ENCODE assay signal across 15 cellular contexts in the genomic region with DNA sequence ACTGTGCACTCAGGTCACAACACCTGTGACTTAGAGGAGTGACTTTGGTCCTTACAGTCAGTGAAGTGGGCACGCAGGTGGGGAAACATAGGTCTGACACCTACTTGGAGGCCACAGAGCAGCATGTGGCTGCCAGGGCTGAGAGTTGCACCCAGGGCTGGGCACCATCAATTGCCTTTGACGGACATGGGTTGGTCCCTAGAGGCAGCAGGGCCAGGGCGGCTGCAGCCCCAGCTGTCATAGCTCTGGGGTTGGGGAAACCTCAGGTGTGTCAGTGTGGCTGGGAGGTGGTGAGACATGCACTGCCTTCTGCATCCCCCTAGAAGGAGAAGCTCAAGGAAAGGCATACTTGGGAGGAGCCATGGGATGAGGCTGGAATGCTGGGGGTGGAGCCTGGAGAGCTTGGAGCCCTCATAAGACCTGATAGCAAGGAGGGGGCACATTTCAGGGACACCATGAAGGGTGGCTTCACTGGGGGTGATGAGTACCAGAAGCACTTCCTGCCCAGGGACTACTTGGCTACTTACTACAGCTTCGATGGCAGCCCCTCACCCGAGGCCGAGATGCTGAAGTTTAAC. TPM values are rescaled to one million over a fixed set of nuclear protein-coding genes. Genes with fewer than 3 reads are reported as not detected.
DNase-seq lines count a peak whose midpoint lies in the region; ATAC-seq and TF ChIP-seq lines count a peak whose summit lies in the region.
"Had no signal": no experiment of that assay in that cellular context is flagged by ENCODE, and none has a peak within 500 bp of the region (broad histone marks: within the 10 kb centered on the region; RNA-seq: fewer than 3 reads in every experiment).

A gene (plus strand): TSS at position 440 of the 578 bp plus-strand sequence. CDS start 16 bp downstream, at position 456.

- H3F3A ChIP-seq in SK-N-SH (replicated peaks; ENCODE audit: insufficient read depth) = no peaks in the 10 kb centered on the region

- no peak for TF ChIP-seq POLR2A in Peyer's patch (IDR thresholded peaks at IDR 0.05)

- no peak for TF ChIP-seq CTCF in Peyer's patch (IDR thresholded peaks at IDR 0.05)
- no peak for TF ChIP-seq CTCF in SK-N-SH (IDR thresholded peaks at IDR 0.05)

- H3K9ac ChIP-seq in stomach smooth muscle (ENCODE audit: low read length in 2 of 2) = peak within 1 kb of the TSS in 1 of 2 donors; percentile 91
- H3K9ac ChIP-seq in SK-N-SH = no peak within 1 kb of the TSS
- H3K9ac ChIP-seq: BLaER1 had no signal

- H3K4me1 Mint-ChIP-seq in immature natural killer cell = no peaks in the 10 kb centered on the region
- H3K4me1 Mint-ChIP-seq: GM23338; stimulated activated effector memory CD8-positive, alpha-beta T cell treated with anti-CD3 and anti-CD28 coated beads, Interleukin-12 subunit alpha, Interleukin-12 subunit beta, amount 100 ng/mL, for 72 hours had no signal

- no peak for TF ChIP-seq RAD21 in SK-N-SH (IDR thresholded peaks at IDR 0.05; ENCODE audit: low read length)

- H3K27ac ChIP-seq in Peyer's patch (peak within 1 kb of the TSS; percentile 55 to 83 (median 66)), mesodermal cell (ENCODE audit: low read depth, low read length, severe bottlenecking) (peak within 1 kb of the TSS; percentile 81), stomach smooth muscle (ENCODE audit: low read length) (peak within 1 kb of the TSS; percentile 92), SK-N-SH (ENCODE audit: low read depth in 2 of 2, low read length in 1 of 2) (no peak within 1 kb of the TSS; a peak in 1 of 4 replicates)
- H3K27ac ChIP-seq: BLaER1, cardiac muscle cell had no signal

- H2AFZ ChIP-seq in SK-N-SH (ENCODE audit: low read depth) = no peak within 1 kb of the TSS
- H2AFZ ChIP-seq: GM23338 had no signal

- H3K4me1 ChIP-seq in Peyer's patch = peaks cover 0 to 36% (median 0%) of the 10 kb centered on the region in 4 donors
- peaks cover 14% of the 10 kb centered on the region for H3K4me1 ChIP-seq in mesodermal cell (ENCODE audit: control insufficient read depth, insufficient read depth, low read length, poor library complexity, severe bottlenecking)
- H3K4me1 ChIP-seq in stomach smooth muscle (ENCODE audit: control insufficient read depth, insufficient read depth, low read length) = peaks cover 62% of the 10 kb centered on the region
- H3K4me1 ChIP-seq in SK-N-SH (ENCODE audit: control insufficient read depth in 1 of 2, insufficient read depth in 2 of 2, low read depth in 1 of 2, low read length in 1 of 2) = peaks cover 0 to 20% of the 10 kb centered on the region in 2 experiments; a peak in 2 of 4 replicates
- H3K4me1 ChIP-seq: BLaER1 had no signal

- DNase-seq in Peyer's patch = no peak
- peak; percentile 23 for DNase-seq in fibroblast of gingiva (ENCODE audit: low read depth)
- DNase-seq in immature natural killer cell = no peak
- DNase-seq in SK-N-SH = no peak
- no peak for DNase-seq in activated CD4-positive, alpha-beta T cell treated with anti-CD3 and anti-CD28 coated beads, Interleukin-2, amount 50 U/mL, for 4 hours
- DNase-seq: activated T-cell treated with anti-CD3 and anti-CD28 coated beads, Interleukin-2, amount 50 U/mL, for 72 hours; KG1; mesendoderm had no signal

- H3K36me3 ChIP-seq in Peyer's patch (no peaks in the 10 kb centered on the region), mesodermal cell (ENCODE audit: control insufficient read depth, insufficient read depth, low read length) (no peaks in the 10 kb centered on the region), stomach smooth muscle (ENCODE audit: control insufficient read depth in 2 of 2, insufficient read depth in 2 of 2, low read length in 2 of 2) (peaks cover 0 to 9% of the 10 kb centered on the region in 2 donors), SK-N-SH (replicated peaks in 1 of 2; ENCODE audit: control insufficient read depth in 1 of 2, insufficient read depth in 2 of 2, low read length in 1 of 2) (no peaks in the 10 kb centered on the region)
- H3K36me3 ChIP-seq: BLaER1, cardiac muscle cell had no signal

- H3K9me2 ChIP-seq in SK-N-SH = no peaks in the 10 kb centered on the region

- no peak for TF ChIP-seq EP300 in SK-N-SH (IDR thresholded peaks at IDR 0.05; ENCODE audit: borderline replicate concordance in 1 of 2, low read depth in 1 of 2, low read length in 1 of 2)

- CTCF ChIA-PET in SK-N-SH (lab: Yijun Ruan, JAX) = interaction anchor here (1.7 to 6.1 kb wide), 3 partner anchors 12 to 371 kb away, joined by 5 to 64 read pairs (median 10); a partner anchor contains a TSS

- H3K9me3 ChIP-seq in Peyer's patch = no peaks in the 10 kb centered on the region
- peaks cover 7% of the 10 kb centered on the region for H3K9me3 ChIP-seq in mesodermal cell (ENCODE audit: control insufficient read depth, low read length)
- H3K9me3 ChIP-seq in stomach smooth muscle (ENCODE audit: control insufficient read depth in 2 of 2, low read length in 2 of 2) = no peaks in the 10 kb centered on the region
- no peaks in the 10 kb centered on the region for H3K9me3 ChIP-seq in SK-N-SH

- H3K27me3 Mint-ChIP-seq in immature natural killer cell (ENCODE audit: low read depth in 3 of 3) = peaks cover 2 to 6% (median 3%) of the 10 kb centered on the region in 3 donors

- no peaks in the 10 kb centered on the region for H3K9me3 Mint-ChIP-seq in immature natural killer cell
- H3K9me3 Mint-ChIP-seq: GM23338; stimulated activated effector memory CD8-positive, alpha-beta T cell treated with anti-CD3 and anti-CD28 coated beads, Interleukin-12 subunit alpha, Interleukin-12 subunit beta, amount 100 ng/mL, for 72 hours had no signal

- H3K4me2 ChIP-seq in SK-N-SH = no peak within 1 kb of the TSS
- H3K4me2 ChIP-seq: BLaER1, GM23338 had no signal

- no peak within 1 kb of the TSS for H3K27ac Mint-ChIP-seq in immature natural killer cell
- H3K27ac Mint-ChIP-seq: activated T-cell treated with anti-CD3 and anti-CD28 coated beads, Interleukin-2, amount 50 U/mL, for 72 hours; GM23338; stimulated activated effector memory CD8-positive, alpha-beta T cell treated with anti-CD3 and anti-CD28 coated beads, Interleukin-12 subunit alpha, Interleukin-12 subunit beta, amount 100 ng/mL, for 72 hours had no signal

- no peaks in the 10 kb centered on the region for H3K27me3 ChIP-seq in Peyer's patch
- no peaks in the 10 kb centered on the region for H3K27me3 ChIP-seq in stomach smooth muscle (ENCODE audit: control insufficient read depth in 1 of 2, insufficient read depth in 2 of 2, low read length in 2 of 2)
- peaks cover 26% of the 10 kb centered on the region for H3K27me3 ChIP-seq in SK-N-SH (ENCODE audit: insufficient read depth)
- H3K27me3 ChIP-seq: BLaER1, cardiac muscle cell had no signal

- ATAC-seq in GM21619 (IDR thresholded peaks at IDR 0.05; ENCODE audit: unreplicated experiment) = no peak
- ATAC-seq: activated T-cell treated with anti-CD3 and anti-CD28 coated beads, Interleukin-2, amount 50 U/mL, for 72 hours; GM23338; stimulated activated effector memory CD8-positive, alpha-beta T cell treated with anti-CD3 and anti-CD28 coated beads, Interleukin-12 subunit alpha, Interleukin-12 subunit beta, amount 100 ng/mL, for 72 hours had no signal

- POLR2A ChIA-PET in SK-N-SH (lab: Yijun Ruan, JAX) = no interaction called here

- H3K4me3 ChIP-seq in Peyer's patch (peak within 1 kb of the TSS in 3 of 4 donors; percentile 7 to 34 (median 19)), mesodermal cell (ENCODE audit: extremely low read depth, insufficient read depth, low read length, poor library complexity, severe bottlenecking) (no peak within 1 kb of the TSS), stomach smooth muscle (ENCODE audit: low read length in 2 of 2) (peak within 1 kb of the TSS in 1 of 2 donors; percentile 88), SK-N-SH (ENCODE audit: low read depth in 2 of 2, low read length in 1 of 2) (no peak within 1 kb of the TSS)
- H3K4me3 ChIP-seq: BLaER1, cardiac muscle cell, GM23338 had no signal

- 77 to 97% methylated on average over 3 to 6 of the region's 6 CpGs for WGBS in mesodermal cell (ENCODE audit: insufficient coverage in 2 of 2), 2 experiments
- WGBS in SK-N-SH (ENCODE audit: low lambda C conversion rate) = 42% methylated on average over 4 of the region's 6 CpGs

- H3K36me3 Mint-ChIP-seq in immature natural killer cell = no peaks in the 10 kb centered on the region
- H3K36me3 Mint-ChIP-seq: stimulated activated effector memory CD8-positive, alpha-beta T cell treated with anti-CD3 and anti-CD28 coated beads, Interleukin-12 subunit alpha, Interleukin-12 subunit beta, amount 100 ng/mL, for 72 hours had no signal

- no peak within 1 kb of the TSS for H3K4me3 Mint-ChIP-seq in immature natural killer cell
- H3K4me3 Mint-ChIP-seq: activated T-cell treated with anti-CD3 and anti-CD28 coated beads, Interleukin-2, amount 50 U/mL, for 72 hours; GM23338; stimulated activated effector memory CD8-positive, alpha-beta T cell treated with anti-CD3 and anti-CD28 coated beads, Interleukin-12 subunit alpha, Interleukin-12 subunit beta, amount 100 ng/mL, for 72 hours had no signal

- H4K20me1 ChIP-seq in SK-N-SH (ENCODE audit: insufficient read depth) = no peaks in the 10 kb centered on the region
- H4K20me1 ChIP-seq: BLaER1 had no signal

- H3K79me2 ChIP-seq in SK-N-SH (ENCODE audit: insufficient read depth) = no peaks in the 10 kb centered on the region

TF ChIP-seq in SK-N-SH, 30 proteins besides CTCF, POLR2A, EP300 and RAD21:
- no peak for TF ChIP-seq NFIC (IDR thresholded peaks at IDR 0.05; ENCODE audit: borderline replicate concordance)

RNA-seq across cellular contexts. Expression of the gene that starts here (rescaled TPM):
- 10 to 100 TPM in 1 of 4 donors, 1 to 10 TPM in 3; 3.1 to 24.8 (median 4.8) TPM for total RNA-seq in Peyer's patch
- 0.59 TPM for polyA plus RNA-seq in mesodermal cell (2013, experiment 1 of 2)
- polyA plus RNA-seq in mesodermal cell (2013, experiment 2 of 2) = 0.56 TPM
- not detected for polyA plus RNA-seq in immature natural killer cell
- not detected in 2 replicates for polyA plus RNA-seq in SK-N-SH (2012; rRNA removed)
- not detected in 2 replicates for polyA plus RNA-seq in SK-N-SH (2012; cell fraction: cytosol; rRNA removed)
- not detected in 2 replicates for polyA plus RNA-seq in SK-N-SH (2012; cell fraction: nucleus; rRNA removed)

Comparison
In these comparisons a context has a peak if more than half of its experiments do, and no peak if none do; other contexts are left out.
1. H3K27ac ChIP-seq: peak in Peyer's patch (4 of 4), mesodermal cell (single experiment) and stomach smooth muscle (single experiment); none in SK-N-SH (0 of 2).
2. H3K4me3 ChIP-seq: peak in Peyer's patch (3 of 4); none in mesodermal cell (single experiment) and SK-N-SH (0 of 2).